ENCODE assay signal across 8 cellular contexts in the genomic region with DNA sequence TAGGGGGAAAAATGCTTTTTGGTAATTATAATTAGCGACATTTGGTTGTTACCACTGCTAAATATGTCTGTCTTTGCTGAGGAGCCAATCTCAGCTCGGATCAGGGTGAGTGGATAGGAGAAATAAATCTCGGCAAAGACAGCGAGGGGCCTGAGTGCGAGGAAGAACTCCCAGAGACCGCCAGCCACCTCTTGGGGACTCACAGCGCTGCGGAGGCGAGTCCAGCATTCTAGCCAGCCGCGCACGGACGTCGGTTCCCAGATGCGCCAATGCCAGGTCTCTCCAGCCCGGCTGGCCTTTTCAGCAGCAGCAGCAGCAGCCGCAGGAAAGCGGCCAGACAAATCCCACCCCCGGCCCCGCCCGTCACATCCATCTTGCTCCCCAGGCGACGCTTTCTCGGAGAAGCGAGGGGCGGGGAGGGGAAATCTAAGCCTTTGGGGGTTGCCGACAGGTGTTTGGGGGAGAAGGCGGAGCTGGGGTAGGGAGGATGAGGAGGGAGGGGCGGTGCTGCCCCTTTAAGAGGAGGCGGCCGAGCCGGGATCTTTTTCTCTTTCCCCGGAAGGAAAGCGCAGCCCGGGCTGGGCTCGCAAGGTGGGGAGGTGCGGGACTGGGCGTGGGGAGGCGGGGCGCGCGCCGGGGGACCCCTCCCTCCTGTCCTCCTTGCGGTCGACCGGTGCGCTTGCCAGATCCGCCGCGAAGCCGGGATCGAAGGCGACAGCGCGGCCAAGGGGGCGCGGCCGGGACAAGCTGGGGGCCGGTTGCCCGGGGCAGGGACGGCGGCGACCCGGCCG. TPM values are rescaled to one million over a fixed set of nuclear protein-coding genes. Genes with fewer than 3 reads are reported as not detected.
DNase-seq lines count a peak whose midpoint lies in the region; ATAC-seq, FAIRE-seq and TF ChIP-seq lines count a peak whose summit lies in the region.

Gene ITGA3 (plus strand): TSS at position 685 of the 791 bp plus-strand sequence. CDS start 330 bp downstream, outside the sequence.

- 0 out of 2 replicates have a peak, but pooled peaks cover 3% of the 10 kb centered on the region for H4K20me1 ChIP-seq in Karpas-422 (ENCODE audit: insufficient read depth, low read depth, low read length)

- H3K9me3 ChIP-seq in Karpas-422 (ENCODE audit: low read length): no peaks in the 10 kb centered on the region
- no peaks in the 10 kb centered on the region for H3K9me3 ChIP-seq in heart left ventricle

- no peak within 1 kb of the TSS for H3K27ac ChIP-seq in Karpas-422 (ENCODE audit: low read length)
- peak within 1 kb of the TSS; percentile 2 to 97 (median 87) for H3K27ac ChIP-seq in heart left ventricle

- H3K4me3 ChIP-seq in Karpas-422 (ENCODE audit: low read length) (peak within 1 kb of the TSS; percentile 66), heart left ventricle (peak within 1 kb of the TSS; percentile 63 to 97 (median 78))

- peak; percentile 43 to 74 (median 70) for ATAC-seq in heart left ventricle

- peak within 1 kb of the TSS; percentile 42 for H3K9ac ChIP-seq in Karpas-422 (ENCODE audit: low read length)

- no peak for TF ChIP-seq CTCF in heart left ventricle (IDR thresholded peaks at IDR 0.05)

- H3K9me2 ChIP-seq in Karpas-422 (replicated peaks; ENCODE audit: insufficient read depth, low read length): no peaks in the 10 kb centered on the region

- H3K4me1 ChIP-seq in Karpas-422 (ENCODE audit: low read length) (peaks cover 57% of the 10 kb centered on the region), heart left ventricle (peaks cover 0 to 88% (median 56%) of the 10 kb centered on the region in 12 donors)

- DNase-seq in SIG-M5 treated with dmso at 0.1 percent for 504 hours (lab: John Stamatoyannopoulos, UW; ENCODE audit: unreplicated experiment) (peak; percentile 43), SIG-M5 (lab: John Stamatoyannopoulos, UW) (no peak), Karpas-422 (peak; percentile 49), SW480 (ENCODE audit: low spot score) (peak; percentile 92), amniotic epithelial cell (ENCODE audit: low read depth) (peak; percentile 85), heart left ventricle (peak; percentile 79 to 86 (median 84)), pons (ENCODE audit: low spot score) (peak; percentile 29), urothelium cell line (ENCODE audit: low spot score) (peak; percentile 90)

- no peaks in the 10 kb centered on the region for H3K79me2 ChIP-seq in Karpas-422 (ENCODE audit: low read length)

- H3K36me3 ChIP-seq in Karpas-422 (ENCODE audit: insufficient read depth, low read length) (no peaks in the 10 kb centered on the region), heart left ventricle (no peaks in the 10 kb centered on the region)

- peak within 1 kb of the TSS; percentile 71 for H3K4me2 ChIP-seq in Karpas-422 (ENCODE audit: low read depth, low read length, poor library complexity, severe bottlenecking)

- no peaks in the 10 kb centered on the region for H3K27me3 ChIP-seq in Karpas-422 (ENCODE audit: low read length)
- peaks cover 0 to 24% (median 0%) of the 10 kb centered on the region in 9 donors for H3K27me3 ChIP-seq in heart left ventricle

- intact Hi-C loops in heart left ventricle (cut with DNase I): loop anchor here in 3 of 10 donors (2.0 to 5.0 kb wide), 2 partner anchors 29 to 37 kb away; no protein-coding TSS in a partner anchor

- WGBS in heart left ventricle, 4 donors: 0 to 1% (median 1%) methylated on average over 45 to 65 of the region's 65 CpGs

- peak; percentile 72 for FAIRE-seq in urothelium cell line (lab: Jason Lieb, UNC)

- peak within 1 kb of the TSS; percentile 95 for H2AFZ ChIP-seq in Karpas-422 (ENCODE audit: low read length)

- TF ChIP-seq POLR2A in heart left ventricle (IDR thresholded peaks at IDR 0.05): no peak

RNA-seq across cellular contexts. Expression of gene ITGA3, which starts in this region (rescaled TPM):
- total RNA-seq in Karpas-422 (2014; rRNA removed; shearing (Covaris generic); ENCODE audit: low replicate concordance): 1.0 and 1.6 TPM in 2 replicates
- total RNA-seq in heart left ventricle: 10 to 100 TPM; 18.4 to 71.2 (median 23.6) TPM
- 10 to 100 TPM; 16.8 to 72.9 TPM for polyA plus RNA-seq in heart left ventricle
